ENCODE assay signal across 22 cellular contexts in genomic region chr12:58668831-58669230, GRCh38.
A peak's percentile ranks its signal among the peaks of the same experiment; 100 is the strongest.
DNase-seq lines count a peak whose midpoint lies in the region; ATAC-seq, FAIRE-seq and TF ChIP-seq lines count a peak whose summit lies in the region.
"Had no signal": no experiment of that assay in that cellular context is flagged by ENCODE, and none has a peak within 500 bp of the region (broad histone marks: within the 10 kb centered on the region; RNA-seq: fewer than 3 reads in every experiment).

No MANE protein-coding gene starts in this region.

- no peaks in the 10 kb centered on the region for H3K9me1 ChIP-seq in keratinocyte (ENCODE audit: control insufficient read depth, extremely low read depth, insufficient read depth, low read length)

- no peaks in the 10 kb centered on the region for H4K20me1 ChIP-seq in GM23248 (ENCODE audit: insufficient read depth)
- H4K20me1 ChIP-seq in keratinocyte (ENCODE audit: control insufficient read depth, extremely low read depth, insufficient read depth, low read length) = no peaks in the 10 kb centered on the region

- peak; percentile 70 for FAIRE-seq in keratinocyte (lab: Jason Lieb, UNC)
- FAIRE-seq: A204.1 had no signal

- H2AFZ ChIP-seq in GM23248 = peak overlapping the region; percentile 2; the same call in 1 of the 2 replicates
- H2AFZ ChIP-seq in keratinocyte (ENCODE audit: control insufficient read depth, low read length) = peak overlapping the region; percentile 74
- H2AFZ ChIP-seq: neural progenitor cell had no signal

- ATAC-seq in HG02623 (IDR thresholded peaks at IDR 0.05; ENCODE audit: unreplicated experiment) = no peak
- ATAC-seq in GM21619 (IDR thresholded peaks at IDR 0.05; ENCODE audit: unreplicated experiment) = no peak
- ATAC-seq in body of pancreas = no peak
- no peak for ATAC-seq in GM21515 (IDR thresholded peaks at IDR 0.05; ENCODE audit: unreplicated experiment)
- ATAC-seq: gastroesophageal sphincter, left cardiac atrium had no signal

- no peaks in the 10 kb centered on the region for H3K79me2 ChIP-seq in GM23248 (ENCODE audit: insufficient read depth)
- H3K79me2 ChIP-seq in keratinocyte (ENCODE audit: control insufficient read depth, insufficient read depth, low read length) = no peaks in the 10 kb centered on the region

- H3K9me3 ChIP-seq in GM23248 (ENCODE audit: low read depth) (no peaks in the 10 kb centered on the region), keratinocyte (ENCODE audit: control insufficient read depth, low read depth, low read length) (no peaks in the 10 kb centered on the region), body of pancreas (no peaks in the 10 kb centered on the region)
- H3K9me3 ChIP-seq: adrenal gland, gastroesophageal sphincter, vagina had no signal

- no peak for TF ChIP-seq POLR2A in body of pancreas (IDR thresholded peaks at IDR 0.05)

- 0 out of 2 replicates have a peak, but pooled peaks cover 10% of the 10 kb centered on the region for H3F3A ChIP-seq in GM23248 (ENCODE audit: insufficient read depth)

- peak overlapping the region; percentile 8 for H3K4me2 ChIP-seq in GM23248 (ENCODE audit: unreplicated experiment)
- H3K4me2 ChIP-seq in keratinocyte (ENCODE audit: control insufficient read depth, extremely low read depth, insufficient read depth, low read depth, low read length) = peak overlapping the region; percentile 42
- H3K4me2 ChIP-seq: neural progenitor cell had no signal

- CTCF ChIA-PET in AG04449 (lab: Yijun Ruan, JAX) = no interaction called here

- H3K27me3 ChIP-seq in GM23248 (replicated peaks; ENCODE audit: insufficient read depth) = no peaks in the 10 kb centered on the region
- H3K27me3 ChIP-seq in brain microvascular endothelial cell (replicated peaks) = no peaks in the 10 kb centered on the region
- H3K27me3 ChIP-seq in keratinocyte (ENCODE audit: control insufficient read depth, extremely low read depth, insufficient read depth, low read length) = no peaks in the 10 kb centered on the region
- no peaks in the 10 kb centered on the region for H3K27me3 ChIP-seq in body of pancreas
- H3K27me3 ChIP-seq: adrenal gland, gastroesophageal sphincter, neural progenitor cell, vagina had no signal

- H3K9me2 ChIP-seq in GM23248 (ENCODE audit: insufficient read depth) = no peaks in the 10 kb centered on the region; the same call in 1 of the 2 replicates

- H3K27ac ChIP-seq in GM23248 (peak overlapping the region; percentile 5; the same call in 1 of the 2 replicates), brain microvascular endothelial cell (peak overlapping the region; percentile 57), keratinocyte (ENCODE audit: control insufficient read depth, insufficient read depth, low read length) (peak overlapping the region; percentile 37), body of pancreas (no peak overlapping the region)
- H3K27ac ChIP-seq: adrenal gland, gastroesophageal sphincter, neural progenitor cell, vagina had no signal

- TF ChIP-seq CTCF in AG04449 (IDR thresholded peaks at IDR 0.05; ENCODE audit: insufficient read depth, low read length, missing control alignments) (no peak), brain microvascular endothelial cell (IDR thresholded peaks at IDR 0.05; ENCODE audit: low read depth, low read length, missing control alignments) (no peak), keratinocyte (optimal IDR thresholded peaks at IDR 0.05 in 1 of 3, IDR thresholded peaks at IDR 0.05 in 1 of 3, conservative IDR thresholded peaks at IDR 0.05 in 1 of 3; ENCODE audit: extremely low read depth in 1 of 3, insufficient read depth in 2 of 3, low read length in 3 of 3) (no peak), body of pancreas (IDR thresholded peaks at IDR 0.05) (no peak)

- POLR2A ChIA-PET in AG04449 (lab: Yijun Ruan, JAX) = interaction anchor here (0.7 kb wide), 1 partner anchor 420 kb away, joined by 3 read pairs; no protein-coding TSS in a partner anchor

- WGBS in GM23248 (ENCODE audit: low coverage in 1 of 2, low lambda C conversion rate in 2 of 2, missing lambda C conversion rate in 2 of 2), 2 experiments = 63 to 69% methylated on average over 1 of the region's 1 CpG
- WGBS in body of pancreas, 2 donors = 77 to 83% methylated on average over 1 of the region's 1 CpG

- H3K36me3 ChIP-seq in GM23248 (ENCODE audit: low read depth) (no peaks in the 10 kb centered on the region), brain microvascular endothelial cell (replicated peaks) (no peaks in the 10 kb centered on the region), keratinocyte (ENCODE audit: control insufficient read depth in 2 of 2, extremely low read depth in 1 of 2, insufficient read depth in 2 of 2, low read length in 2 of 2) (no peaks in the 10 kb centered on the region), body of pancreas (replicated peaks in 1 of 2; ENCODE audit: insufficient read depth in 1 of 2, low read depth in 2 of 2) (no peaks in the 10 kb centered on the region)
- H3K36me3 ChIP-seq: adrenal gland, gastroesophageal sphincter, neural progenitor cell, vagina had no signal

- H3K4me1 ChIP-seq in GM23248 (ENCODE audit: insufficient read depth) (peaks cover 12% of the 10 kb centered on the region; the same call in 1 of the 2 replicates), keratinocyte (ENCODE audit: control insufficient read depth, extremely low read depth, insufficient read depth, low read length) (peaks cover 20% of the 10 kb centered on the region), body of pancreas (no peaks in the 10 kb centered on the region)
- H3K4me1 ChIP-seq: gastroesophageal sphincter, vagina had no signal

- in situ Hi-C loops in GM23248 (cut with MboI) = no loop called here
- in situ Hi-C loops in brain microvascular endothelial cell (cut with HindIII; ENCODE audit: low pct_ligation_motif_present, low sequenced_read_pairs) = no loop called here

- H3K9ac ChIP-seq in GM23248 (no peak overlapping the region), keratinocyte (ENCODE audit: control insufficient read depth, extremely low read depth, insufficient read depth, low read length) (no peak overlapping the region)
- H3K9ac ChIP-seq: neural progenitor cell had no signal

- intact Hi-C loops in body of pancreas (cut with DNase I) = no loop called here

- dilution Hi-C loops in keratinocyte (cut with MboI; ENCODE audit: extremely low pct_ligation_motif_present, low sequenced_read_pairs) = no loop called here

- DNase-seq in AG04449 (ENCODE audit: low read depth, low spot score) (peak; percentile 74), GM23248 (peak; percentile 38), brain microvascular endothelial cell (peak; percentile 49), keratinocyte (ENCODE audit: low read depth, low spot score) (no peak), body of pancreas (no peak)
- DNase-seq: activated CD4-positive, alpha-beta T cell treated with anti-CD3 and anti-CD28 coated beads, Interleukin-2, amount 10 ng/mL, durations not matched to agents 7 days and 5 days; activated CD8-positive, alpha-beta memory T cell treated with anti-CD3 and anti-CD28 coated beads, Interleukin-2, amount 50 U/mL, for 48 hours; activated gamma-delta T cell; adrenal gland; CD4-positive, CD25-positive, alpha-beta regulatory T cell; left cardiac atrium; NCI-H1417 treated with DMSO at 0.1 percent for 48 hours; NCI-H774; SHP77 treated with DMSO at 0.1 percent for 48 hours; T-helper 1 cell had no signal

- no peak overlapping the region for H3K4me3 ChIP-seq in AG04449 (ENCODE audit: low read depth, low read length)
- no peak overlapping the region for H3K4me3 ChIP-seq in GM23248
- H3K4me3 ChIP-seq in brain microvascular endothelial cell (ENCODE audit: low read depth, low read length) = no peak overlapping the region
- no peak overlapping the region for H3K4me3 ChIP-seq in keratinocyte (ENCODE audit: control insufficient read depth in 2 of 3, extremely low read depth in 1 of 3, insufficient read depth in 2 of 3, low read depth in 1 of 3, low read length in 3 of 3)
- no peak overlapping the region for H3K4me3 ChIP-seq in body of pancreas
- H3K4me3 ChIP-seq: adrenal gland, gastroesophageal sphincter, neural progenitor cell, vagina had no signal

Comparison
In these comparisons a context has a peak if more than half of its experiments do, and no peak if none do; other contexts are left out.
1. DNase-seq: peak in AG04449 (single experiment), GM23248 (single experiment) and brain microvascular endothelial cell (single experiment); none in keratinocyte (single experiment) and body of pancreas (0 of 4).
2. H3K27ac ChIP-seq: peak in GM23248 (single experiment), brain microvascular endothelial cell (single experiment) and keratinocyte (single experiment); none in body of pancreas (0 of 4).